In genomic region chr11:46149826-46150225, GRCh38 we compare ENCODE assay signal across 24 cellular contexts. TPM values are rescaled to one million over a fixed set of nuclear protein-coding genes. Genes with fewer than 3 reads are reported as not detected.
DNase-seq lines count a peak whose midpoint lies in the region; ATAC-seq, FAIRE-seq and TF ChIP-seq lines count a peak whose summit lies in the region.
"Had no signal": no experiment of that assay in that cellular context is flagged by ENCODE, and none has a peak within 500 bp of the region (broad histone marks: within the 10 kb centered on the region; RNA-seq: fewer than 3 reads in every experiment).

No MANE protein-coding gene starts in this region.

- no peak overlapping the region for H2BK15ac ChIP-seq in neuronal stem cell (ENCODE audit: low read length)

- H2BK120ac ChIP-seq in neuronal stem cell (ENCODE audit: low read depth, low read length): no peak overlapping the region

- H3K27me3 ChIP-seq in GM23338 (ENCODE audit: insufficient read depth) (no peaks in the 10 kb centered on the region), K562 (ENCODE audit: control insufficient read depth in 2 of 2, insufficient read depth in 2 of 2, low read length in 2 of 2) (no peaks in the 10 kb centered on the region), neuronal stem cell (ENCODE audit: control insufficient read depth in 3 of 3, insufficient read depth in 3 of 3, low read depth in 1 of 3, low read length in 3 of 3) (peaks cover 0 to 18% (median 0%) of the 10 kb centered on the region in 3 experiments)
- H3K27me3 ChIP-seq: BLaER1 had no signal

- H2AFZ ChIP-seq in GM23338 (0 out of 2 replicates have a peak overlapping the region, but pooled peaks have one; percentile 64), K562 (ENCODE audit: low read depth, low read length) (peak overlapping the region; percentile 56), neuronal stem cell (ENCODE audit: low read length) (no peak overlapping the region)
- H2AFZ ChIP-seq: GM23248 had no signal

- H3K79me1 ChIP-seq in neuronal stem cell (ENCODE audit: low read depth, low read length): peaks cover 3% of the 10 kb centered on the region

- H3K36me3 ChIP-seq in GM23338 (ENCODE audit: insufficient read depth) (no peaks in the 10 kb centered on the region), K562 (ENCODE audit: control insufficient read depth, insufficient read depth, low read length) (no peaks in the 10 kb centered on the region), neuronal stem cell (replicated peaks in 1 of 2; ENCODE audit: control insufficient read depth in 2 of 2, insufficient read depth in 2 of 2, low read length in 2 of 2) (no peaks in the 10 kb centered on the region)
- H3K36me3 ChIP-seq: BLaER1 had no signal

- no peak overlapping the region for H3K23ac ChIP-seq in neuronal stem cell (ENCODE audit: low read depth, low read length, poor library complexity)

- CTCF ChIA-PET in activated CD4-positive, alpha-beta T cell treated with anti-CD3 and anti-CD28 coated beads for 36 hours (lab: Charles Lee): interaction anchor here (0.6 kb wide), 1 partner anchor 12 kb away, joined by 3 read pairs; no protein-coding TSS in a partner anchor
- CTCF ChIA-PET in K562 (lab: Yijun Ruan, JAX; ENCODE audit: low intra/inter-chr PET ratio): no interaction called here

- H3K79me2 ChIP-seq in GM23338 (replicated peaks; ENCODE audit: insufficient read depth) (no peaks in the 10 kb centered on the region), K562 (ENCODE audit: control insufficient read depth, insufficient read depth, low read length) (no peaks in the 10 kb centered on the region)

- no peaks in the 10 kb centered on the region for H3F3A ChIP-seq in GM23338 (replicated peaks; ENCODE audit: low read depth)

- H3K4me3 Mint-ChIP-seq in activated CD4-positive, alpha-beta T cell treated with anti-CD3 and anti-CD28 coated beads for 36 hours: no peak overlapping the region
- no peak overlapping the region for H3K4me3 Mint-ChIP-seq in activated T-cell treated with anti-CD3 and anti-CD28 coated beads, Interleukin-2, amount 50 U/mL, for 72 hours
- no peak overlapping the region for H3K4me3 Mint-ChIP-seq in GM23338
- H3K4me3 Mint-ChIP-seq: B cell; CD4-positive, CD25-positive, alpha-beta regulatory T cell; CD8-positive, alpha-beta T cell; H9; HFFc6 had no signal

- TF ChIP-seq POLR2A in K562 (conservative IDR thresholded peaks at IDR 0.05): no peak

- peak; percentile 51 for ATAC-seq in activated CD4-positive, alpha-beta T cell treated with anti-CD3 and anti-CD28 coated beads for 36 hours
- peak; percentile 52 to 56 for ATAC-seq in activated T-cell treated with anti-CD3 and anti-CD28 coated beads, Interleukin-2, amount 50 U/mL, for 72 hours (replicated peaks in 1 of 2)
- ATAC-seq in GM23338 (peak; percentile 51), K562 (peak; percentile 75)
- ATAC-seq: CD8-positive, alpha-beta T cell; GM12878; HCT116 had no signal

- in situ Hi-C loops in K562 (cut with MboI): no loop called here

- H3K4me3 ChIP-seq in GM23338 (no peak overlapping the region), K562 (no peak overlapping the region), neuronal stem cell (ENCODE audit: low read length in 2 of 2) (no peak overlapping the region)
- H3K4me3 ChIP-seq: BLaER1, GM12878, GM23248 had no signal

- TF ChIP-seq EP300 in K562 (IDR thresholded peaks at IDR 0.05; ENCODE audit: low read length): no peak

- no peak overlapping the region for H2AK5ac ChIP-seq in neuronal stem cell (ENCODE audit: low read depth, low read length)

- peak; percentile 25 for DNase-seq in activated CD4-positive, alpha-beta T cell treated with anti-CD3 and anti-CD28 coated beads for 36 hours
- no peak for DNase-seq in activated CD4-positive, alpha-beta T cell treated with anti-CD3 and anti-CD28 coated beads for 48 hours
- peak; percentile 22 to 26 for DNase-seq in activated T-cell treated with anti-CD3 and anti-CD28 coated beads, Interleukin-2, amount 50 U/mL, for 72 hours
- DNase-seq in activated T-cell treated with anti-CD3 and anti-CD28 coated beads for 4 hours: no peak
- peak; percentile 27 for DNase-seq in GM23338 (ENCODE audit: low spot score)
- DNase-seq in K562 (ENCODE audit: extremely low read depth in 1 of 4, low spot score in 3 of 4): no peak
- no peak for DNase-seq in neuronal stem cell (ENCODE audit: low spot score)
- DNase-seq in SW480 (ENCODE audit: low spot score): no peak
- DNase-seq: Caco-2; CD4-positive, CD25-positive, alpha-beta regulatory T cell; CD8-positive, alpha-beta T cell; DND-41; GDM1; GM23248; H9; HFFc6 had no signal

- peaks cover 8% of the 10 kb centered on the region for H3K9me2 ChIP-seq in GM23338 (ENCODE audit: insufficient read depth)

- intact Hi-C loops in activated CD4-positive, alpha-beta T cell treated with anti-CD3 and anti-CD28 coated beads for 36 hours (cut with DNase I, micrococcal nuclease): no loop called here
- intact Hi-C loops in K562 (cut with micrococcal nuclease): no loop called here

- H3K36me3 Mint-ChIP-seq in activated CD4-positive, alpha-beta T cell treated with anti-CD3 and anti-CD28 coated beads for 36 hours (ENCODE audit: low read depth): no peaks in the 10 kb centered on the region
- no peaks in the 10 kb centered on the region for H3K36me3 Mint-ChIP-seq in activated T-cell treated with anti-CD3 and anti-CD28 coated beads, Interleukin-2, amount 50 U/mL, for 72 hours (ENCODE audit: insufficient read depth in 2 of 2)
- no peaks in the 10 kb centered on the region for H3K36me3 Mint-ChIP-seq in GM23338 (ENCODE audit: low read depth)
- H3K36me3 Mint-ChIP-seq: CD4-positive, CD25-positive, alpha-beta regulatory T cell; CD8-positive, alpha-beta T cell had no signal

- H3K9ac ChIP-seq in K562 (ENCODE audit: insufficient read depth in 1 of 2, low read depth in 2 of 2, low read length in 2 of 2) (no peak overlapping the region), neuronal stem cell (ENCODE audit: low read depth, low read length, poor library complexity) (no peak overlapping the region)
- H3K9ac ChIP-seq: BLaER1, GM23248 had no signal

- no peak overlapping the region for H2BK12ac ChIP-seq in neuronal stem cell (ENCODE audit: low read length)

- H3K4me1 ChIP-seq in GM23338 (ENCODE audit: insufficient read depth) (peaks cover 20% of the 10 kb centered on the region), K562 (replicated peaks in 1 of 2; ENCODE audit: control insufficient read depth in 2 of 2, insufficient read depth in 2 of 2, low read length in 2 of 2) (peaks cover 5 to 11% of the 10 kb centered on the region in 2 experiments; a peak in 4 of 5 replicates), neuronal stem cell (ENCODE audit: control insufficient read depth in 2 of 2, insufficient read depth in 1 of 2, low read depth in 1 of 2, low read length in 2 of 2) (no peaks in the 10 kb centered on the region)
- H3K4me1 ChIP-seq: BLaER1, Caco-2 had no signal

- no peak overlapping the region for H2BK5ac ChIP-seq in neuronal stem cell (ENCODE audit: low read length)

- no peak overlapping the region for H3K18ac ChIP-seq in neuronal stem cell (ENCODE audit: low read length)

- H3K9me3 ChIP-seq in K562 (replicated peaks; ENCODE audit: control insufficient read depth, insufficient read depth, low read depth, low read length): no peaks in the 10 kb centered on the region
- H3K9me3 ChIP-seq in neuronal stem cell (replicated peaks in 1 of 2; ENCODE audit: control insufficient read depth in 2 of 2, insufficient read depth in 1 of 2, low read depth in 1 of 2, low read length in 2 of 2): no peaks in the 10 kb centered on the region
- H3K9me3 ChIP-seq: BLaER1, Caco-2 had no signal

- no peak overlapping the region for H3K4ac ChIP-seq in neuronal stem cell (ENCODE audit: low read length)

- H4K20me1 ChIP-seq in GM23338 (replicated peaks; ENCODE audit: insufficient read depth) (no peaks in the 10 kb centered on the region), K562 (replicated peaks; ENCODE audit: control insufficient read depth, insufficient read depth, low read length) (no peaks in the 10 kb centered on the region)
- H4K20me1 ChIP-seq: BLaER1 had no signal

- no peaks in the 10 kb centered on the region for H3K9me3 Mint-ChIP-seq in activated CD4-positive, alpha-beta T cell treated with anti-CD3 and anti-CD28 coated beads for 36 hours (ENCODE audit: low read depth)
- H3K9me3 Mint-ChIP-seq in activated T-cell treated with anti-CD3 and anti-CD28 coated beads, Interleukin-2, amount 50 U/mL, for 72 hours: peaks cover 0 to 2% of the 10 kb centered on the region in 2 donors
- H3K9me3 Mint-ChIP-seq in GM23338: no peaks in the 10 kb centered on the region
- H3K9me3 Mint-ChIP-seq: CD8-positive, alpha-beta T cell; H9 had no signal

- TF ChIP-seq CTCF in GM23338 (conservative IDR thresholded peaks at IDR 0.05; ENCODE audit: low read depth in 2 of 2) (no peak), K562 (IDR thresholded peaks at IDR 0.05 in 2 of 3, conservative IDR thresholded peaks at IDR 0.05 in 1 of 3; ENCODE audit: insufficient read depth in 2 of 3, low read depth in 1 of 3, low read length in 3 of 3) (no peak)

- WGBS in K562 (ENCODE audit: insufficient coverage, low coverage, missing lambda C conversion rate): 28% methylated on average over 3 of the region's 4 CpGs
- WGBS in neuronal stem cell (ENCODE audit: extremely low coverage in 2 of 2, insufficient read length in 2 of 2, insufficient replicate concordance in 1 of 2), 2 donors: no CpG with 5 or more reads among the region's 4 CpGs

- no peak for TF ChIP-seq RAD21 in K562 (CRISPR knock-in tag; conservative IDR thresholded peaks at IDR 0.05 in 1 of 2, IDR thresholded peaks at IDR 0.05 in 1 of 2)

- POLR2A ChIA-PET in activated CD4-positive, alpha-beta T cell treated with anti-CD3 and anti-CD28 coated beads for 36 hours (lab: Charles Lee): no interaction called here
- POLR2A ChIA-PET in K562 (lab: Yijun Ruan, JAX): interaction anchor here (0.6 to 1.0 kb wide), 2 partner anchors 9 to 198 kb away, joined by 3 read pairs; no protein-coding TSS in a partner anchor

- no peak for FAIRE-seq in K562 (lab: Jason Lieb, UNC)
- FAIRE-seq: A204.1, GM12878, GM19239 had no signal

- H3K9me1 ChIP-seq in K562 (ENCODE audit: control insufficient read depth, insufficient read depth, low read length): no peaks in the 10 kb centered on the region

- no peaks in the 10 kb centered on the region for H3K4me1 Mint-ChIP-seq in activated CD4-positive, alpha-beta T cell treated with anti-CD3 and anti-CD28 coated beads for 36 hours
- peaks cover 8% of the 10 kb centered on the region for H3K4me1 Mint-ChIP-seq in activated T-cell treated with anti-CD3 and anti-CD28 coated beads, Interleukin-2, amount 50 U/mL, for 72 hours (ENCODE audit: low read depth)
- H3K4me1 Mint-ChIP-seq in GM23338: peaks cover 13% of the 10 kb centered on the region
- H3K4me1 Mint-ChIP-seq: B cell; CD4-positive, CD25-positive, alpha-beta regulatory T cell had no signal

- H3K4me2 ChIP-seq in GM23338: no peak overlapping the region
- H3K4me2 ChIP-seq in K562 (ENCODE audit: insufficient read depth, low read length): no peak overlapping the region; the same call in 1 of the 2 replicates
- no peak overlapping the region for H3K4me2 ChIP-seq in neuronal stem cell (ENCODE audit: insufficient read depth, low read length, poor library complexity, severe bottlenecking)
- H3K4me2 ChIP-seq: BLaER1 had no signal

- H3K27me3 Mint-ChIP-seq in activated CD4-positive, alpha-beta T cell treated with anti-CD3 and anti-CD28 coated beads for 36 hours: no peaks in the 10 kb centered on the region
- peaks cover 13% of the 10 kb centered on the region for H3K27me3 Mint-ChIP-seq in activated T-cell treated with anti-CD3 and anti-CD28 coated beads, Interleukin-2, amount 50 U/mL, for 72 hours (ENCODE audit: low read depth)
- H3K27me3 Mint-ChIP-seq in GM23338 (ENCODE audit: insufficient read depth, low read depth, poor library complexity): no peaks in the 10 kb centered on the region

- H3K14ac ChIP-seq in neuronal stem cell (ENCODE audit: low read length): no peak overlapping the region

- BruUV-seq in K562 (replicated peaks; lab: Mats Ljungman, UMichigan): no TSS peak

- no peak overlapping the region for H3K27ac Mint-ChIP-seq in activated CD4-positive, alpha-beta T cell treated with anti-CD3 and anti-CD28 coated beads for 36 hours
- no peak overlapping the region for H3K27ac Mint-ChIP-seq in activated T-cell treated with anti-CD3 and anti-CD28 coated beads, Interleukin-2, amount 50 U/mL, for 72 hours
- H3K27ac Mint-ChIP-seq in GM23338: no peak overlapping the region
- H3K27ac Mint-ChIP-seq: B cell; CD4-positive, CD25-positive, alpha-beta regulatory T cell; CD8-positive, alpha-beta T cell; H9; HFFc6 had no signal

- no peak overlapping the region for H4K8ac ChIP-seq in neuronal stem cell (ENCODE audit: low read depth, low read length)

- H3K27ac ChIP-seq in GM23338 (ENCODE audit: low read depth) (no peak overlapping the region), K562 (ENCODE audit: extremely low read depth, low read depth, low read length) (no peak overlapping the region), neuronal stem cell (replicated peaks; ENCODE audit: low read length) (no peak overlapping the region)
- H3K27ac ChIP-seq: 22Rv1, BLaER1, C4-2B, GM23248 had no signal

- H4K91ac ChIP-seq in neuronal stem cell (ENCODE audit: low read depth, low read length, poor library complexity): no peak overlapping the region

RNA-seq across cellular contexts. Expression of gene PHF21A, which starts 28.6 kb away (rescaled TPM):
- 10 to 100 TPM; 42.6 to 61.8 TPM for total RNA-seq in activated CD4-positive, alpha-beta T cell treated with anti-CD3 and anti-CD28 coated beads for 36 hours
- 10 to 100 TPM; 69.2 to 70.2 TPM for total RNA-seq in activated T-cell treated with anti-CD3 and anti-CD28 coated beads, Interleukin-2, amount 50 U/mL, for 72 hours
- 14.2 and 23.6 TPM in 2 replicates for total RNA-seq in GM23338 (2014; rRNA removed; shearing (Covaris generic))
- polyA plus RNA-seq in GM23338 (2016; fragmentation: Nextera tagmentation; extraction: Ambion mirVana): 18.7 and 21.7 TPM in 2 replicates
- 41.0 and 108 TPM in 2 replicates for total RNA-seq in K562 (2011; cell fraction: chromatin; rRNA removed; ENCODE audit: low replicate concordance)
- 17.0 and 21.1 TPM in 2 replicates for total RNA-seq in K562 (2011; cell fraction: nucleolus; rRNA removed)
- total RNA-seq in K562 (2011; cell fraction: nucleoplasm; rRNA removed): 27.0 and 37.7 TPM in 2 replicates
- total RNA-seq in K562 (2014; rRNA removed): 7.7 and 13.3 TPM in 2 replicates
- 8.6 and 9.7 TPM in 2 replicates for total RNA-seq in K562 (2014; rRNA removed; fragmentation: Illumina TruSeq; extraction: Trizol)
- total RNA-seq in K562 (2015; rRNA removed; fragmentation: Illumina TruSeq; extraction: Trizol): 8.5 and 10.7 TPM in 2 replicates
- 20.4 and 26.6 TPM in 2 replicates for total RNA-seq in K562 (2021)
- polyA plus RNA-seq in K562 (2011; rRNA removed): 12.8 and 20.2 TPM in 2 replicates
- 7.2 and 8.7 TPM in 2 replicates for polyA plus RNA-seq in K562 (2011; cell fraction: cytosol; rRNA removed)
- polyA plus RNA-seq in K562 (2011; cell fraction: nucleus; rRNA removed): 33.5 and 36.9 TPM in 2 replicates
- polyA plus RNA-seq in K562 (2012): 17.5 and 25.3 TPM in 2 replicates
- polyA plus RNA-seq in K562 (2014; fragmentation: Illumina TruSeq; extraction: Trizol): 25.7 and 32.4 TPM in 2 replicates
- 1 to 10 TPM; 1.5 to 2.2 TPM for polyA plus RNA-seq in K562 (2014; fragmentation: Nextera tagmentation; extraction: Ambion mirVana)
- 12.7 and 14.5 TPM in 2 replicates for polyA plus RNA-seq in K562 (2014; rRNA removed)
- polyA minus RNA-seq in K562 (2011; rRNA and poly(A)+ RNA removed): 12.6 and 22.6 TPM in 2 replicates
- 14.4 and 14.8 TPM in 2 replicates for polyA minus RNA-seq in K562 (2011; cell fraction: cytosol; rRNA and poly(A)+ RNA removed)
- 11.4 and 23.0 TPM in 2 replicates for polyA minus RNA-seq in K562 (2011; cell fraction: nucleus; rRNA and poly(A)+ RNA removed)
- polyA plus RNA-seq in neuronal stem cell (2013, experiment 1 of 2): 50.3 TPM
- 49.2 TPM for polyA plus RNA-seq in neuronal stem cell (2013, experiment 2 of 2)

Comparison
In these comparisons a context has a peak if more than half of its experiments do, and no peak if none do; other contexts are left out.
1. DNase-seq: peak in activated CD4-positive, alpha-beta T cell treated with anti-CD3 and anti-CD28 coated beads for 36 hours (single experiment), activated T-cell treated with anti-CD3 and anti-CD28 coated beads, Interleukin-2, amount 50 U/mL, for 72 hours (2 of 2) and GM23338 (single experiment); none in activated CD4-positive, alpha-beta T cell treated with anti-CD3 and anti-CD28 coated beads for 48 hours (single experiment), activated T-cell treated with anti-CD3 and anti-CD28 coated beads for 4 hours (single experiment), K562 (0 of 4), neuronal stem cell (single experiment) and SW480 (single experiment).
2. Peak in every context shown above with its lines, with median percentiles within 50 percentile points of each other: ATAC-seq.